11 cellular contexts compared by ENCODE assay signal in the genomic region with DNA sequence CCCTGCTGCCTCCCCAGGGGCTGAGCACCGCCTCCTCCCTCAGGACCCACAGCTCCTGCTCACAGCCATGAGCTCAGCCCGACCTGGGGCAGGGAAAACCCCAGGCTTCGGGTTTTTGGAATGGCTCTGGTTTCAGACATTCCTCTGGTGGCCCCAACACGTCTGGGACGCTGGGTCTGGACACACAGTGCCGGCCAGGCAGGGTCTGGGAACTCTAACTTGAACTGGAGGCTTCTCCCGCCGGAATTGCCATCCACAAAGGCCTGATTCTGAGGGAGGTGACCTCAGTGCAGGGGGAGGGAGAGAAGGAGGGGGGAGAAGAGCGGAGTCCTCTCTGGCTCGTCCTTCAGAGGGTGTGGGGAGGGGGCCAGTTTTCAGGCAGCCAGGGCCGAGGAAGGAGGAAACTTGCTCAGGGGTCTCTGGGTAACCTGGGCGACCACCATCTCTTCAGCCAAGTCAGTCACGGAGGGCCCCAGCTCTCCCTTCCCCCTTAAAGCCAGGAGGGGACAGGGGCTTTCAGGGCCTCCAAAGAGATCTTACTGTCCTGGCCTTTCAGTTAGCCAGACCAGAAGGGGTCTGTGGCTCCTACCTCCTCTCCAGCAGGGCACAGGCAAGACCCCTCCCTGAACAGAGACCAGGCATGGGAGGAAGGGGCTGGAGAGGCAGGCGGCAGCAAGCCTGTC. TPM values are rescaled to one million over a fixed set of nuclear protein-coding genes. Genes with fewer than 3 reads are reported as not detected.
DNase-seq lines count a peak whose midpoint lies in the region; ATAC-seq and TF ChIP-seq lines count a peak whose summit lies in the region.
"Had no signal": no experiment of that assay in that cellular context is flagged by ENCODE, and none has a peak within 500 bp of the region (broad histone marks: within the 10 kb centered on the region; RNA-seq: fewer than 3 reads in every experiment).

No MANE protein-coding gene starts in this region.

- in situ Hi-C loops in ACHN (cut with HindIII; ENCODE audit: low pct_ligation_motif_present, low pct_unique_long_range_greater_than_20kb, low sequenced_read_pairs) = no loop called here

- H3K27ac ChIP-seq in colonic mucosa (peak overlapping the region; percentile 12), rectal smooth muscle tissue (ENCODE audit: low read depth, low read length) (peak overlapping the region; percentile 66), A673 (ENCODE audit: low read depth, low read length, poor library complexity, severe bottlenecking) (no peak overlapping the region)

- ATAC-seq in HG03457 (IDR thresholded peaks at IDR 0.05; ENCODE audit: unreplicated experiment) = no peak
- no peak for ATAC-seq in GM19328 (IDR thresholded peaks at IDR 0.05; ENCODE audit: unreplicated experiment)
- ATAC-seq: Panc1 had no signal

- no peaks in the 10 kb centered on the region for H3K4me1 ChIP-seq in colonic mucosa
- H3K4me1 ChIP-seq in rectal smooth muscle tissue (ENCODE audit: control insufficient read depth, insufficient read depth, low read length) = peaks cover 16% of the 10 kb centered on the region
- H3K4me1 ChIP-seq in A673 (ENCODE audit: insufficient read depth, low read length, poor library complexity, severe bottlenecking) = no peaks in the 10 kb centered on the region

- H3K27me3 ChIP-seq in colonic mucosa = no peaks in the 10 kb centered on the region
- H3K27me3 ChIP-seq in rectal smooth muscle tissue (ENCODE audit: control insufficient read depth, insufficient read depth, low read length) = no peaks in the 10 kb centered on the region
- H3K27me3 ChIP-seq in A673 (replicated peaks; ENCODE audit: insufficient read depth, low read depth, low read length, poor library complexity) = no peaks in the 10 kb centered on the region

- no peak for TF ChIP-seq CTCF in colonic mucosa (IDR thresholded peaks at IDR 0.05)
- TF ChIP-seq CTCF in A673 (conservative IDR thresholded peaks at IDR 0.05; ENCODE audit: low read depth, low read length) = no peak

- CTCF ChIA-PET in A673 (lab: Charles Lee) = no interaction called here

- DNase-seq in ELF-1 (ENCODE audit: low read depth, low spot score) (peak; percentile 82), colonic mucosa (no peak), left kidney (ENCODE audit: low read depth, low spot score) (peak; percentile 77), ACHN (no peak), A673 (ENCODE audit: low spot score) (no peak)
- DNase-seq: activated CD4-positive, alpha-beta T cell treated with anti-CD3 and anti-CD28 coated beads, Interleukin-2, amount 10 ng/mL, durations not matched to agents 7 days and 5 days; MV-4-11 had no signal

- no peak overlapping the region for H3K4me3 ChIP-seq in colonic mucosa
- H3K4me3 ChIP-seq in rectal smooth muscle tissue (ENCODE audit: low read length) = no peak overlapping the region
- H3K4me3 ChIP-seq in A673 (ENCODE audit: low read depth, low read length, poor library complexity, severe bottlenecking) = no peak overlapping the region

- H3K36me3 ChIP-seq in colonic mucosa = no peaks in the 10 kb centered on the region
- peaks cover 4% of the 10 kb centered on the region for H3K36me3 ChIP-seq in rectal smooth muscle tissue (ENCODE audit: control insufficient read depth, insufficient read depth, low read length)
- peaks cover 2% of the 10 kb centered on the region for H3K36me3 ChIP-seq in A673 (ENCODE audit: insufficient read depth, low read length, poor library complexity, severe bottlenecking)

- H3K9ac ChIP-seq in colonic mucosa (ENCODE audit: low read depth in 2 of 2, low read length in 2 of 2) = peak overlapping the region in 1 of 2 donors; percentile 50
- no peak overlapping the region for H3K9ac ChIP-seq in rectal smooth muscle tissue (ENCODE audit: low read length)

- POLR2A ChIA-PET in A673 (lab: Charles Lee; ENCODE audit: low non-redundant PET) = no interaction called here

- intact Hi-C loops in colonic mucosa (cut with DNase I) (no loop called here), A673 (cut with micrococcal nuclease; ENCODE audit: unreplicated experiment) (no loop called here)

- H3K9me3 ChIP-seq in colonic mucosa (no peaks in the 10 kb centered on the region), A673 (ENCODE audit: low read depth, low read length, poor library complexity, severe bottlenecking) (no peaks in the 10 kb centered on the region)

- BruUV-seq in A673 (replicated peaks; lab: Mats Ljungman, UMichigan) = no TSS peak

RNA-seq across cellular contexts. Expression of a gene that starts 19.4 kb away (rescaled TPM):
- total RNA-seq in colonic mucosa (1 to 10 TPM; 2.4 to 4.1 TPM), A673 (2021) (28.2 and 29.0 TPM in 2 replicates)

RNA-seq across cellular contexts. Expression of a gene that starts 34.1 kb away (rescaled TPM):
- total RNA-seq in colonic mucosa (1 to 10 TPM; 3.3 to 3.7 TPM), A673 (2021) (5.7 and 6.4 TPM in 2 replicates)

Comparison
In these comparisons a context has a peak if more than half of its experiments do, and no peak if none do; other contexts are left out.
1. DNase-seq: peak in ELF-1 (single experiment) and left kidney (single experiment); none in colonic mucosa (single experiment), ACHN (single experiment) and A673 (single experiment).